6 cellular contexts compared by ENCODE assay signal in the genomic region with DNA sequence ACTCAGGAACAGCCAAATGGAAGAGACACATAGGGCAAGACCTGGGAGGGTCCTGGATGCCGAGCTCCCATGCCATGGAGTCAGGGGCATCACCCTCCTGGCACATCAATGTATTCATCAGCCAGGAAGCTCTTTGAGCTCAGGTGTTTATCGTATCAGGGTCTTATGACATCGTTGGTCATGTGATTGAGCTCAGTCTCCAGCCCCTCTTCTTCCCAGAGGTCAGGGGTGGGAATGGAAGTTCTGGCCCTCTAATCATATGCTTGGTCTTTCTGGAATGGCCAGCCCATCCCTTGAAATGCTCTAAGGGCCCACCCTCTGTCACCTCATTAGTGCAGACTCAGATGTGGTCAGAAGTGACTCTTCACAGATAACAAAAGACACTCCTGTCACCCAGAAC.
"Had no signal": no experiment of that assay in that cellular context is flagged by ENCODE, and none has a peak within 500 bp of the region (broad histone marks: within the 10 kb centered on the region; RNA-seq: fewer than 3 reads in every experiment).

No MANE protein-coding gene starts in this region.

- FAIRE-seq: H1, H54, HTR-8/SVneo had no signal

- H3K4me3 ChIP-seq: GM23338 had no signal

- H3K4me3 Mint-ChIP-seq: GM23338, H9, IgD-negative memory B cell had no signal

- ATAC-seq: GM23338 had no signal

- H2AFZ ChIP-seq: GM23338 had no signal

- H3K9me3 Mint-ChIP-seq: GM23338, IgD-negative memory B cell had no signal

- H3K27ac Mint-ChIP-seq: GM23338, H9 had no signal

- H3K27me3 Mint-ChIP-seq: IgD-negative memory B cell had no signal

- DNase-seq: H9 had no signal

- H3K4me2 ChIP-seq: GM23338 had no signal
